ENCODE assay signal across 8 cellular contexts in the genomic region with DNA sequence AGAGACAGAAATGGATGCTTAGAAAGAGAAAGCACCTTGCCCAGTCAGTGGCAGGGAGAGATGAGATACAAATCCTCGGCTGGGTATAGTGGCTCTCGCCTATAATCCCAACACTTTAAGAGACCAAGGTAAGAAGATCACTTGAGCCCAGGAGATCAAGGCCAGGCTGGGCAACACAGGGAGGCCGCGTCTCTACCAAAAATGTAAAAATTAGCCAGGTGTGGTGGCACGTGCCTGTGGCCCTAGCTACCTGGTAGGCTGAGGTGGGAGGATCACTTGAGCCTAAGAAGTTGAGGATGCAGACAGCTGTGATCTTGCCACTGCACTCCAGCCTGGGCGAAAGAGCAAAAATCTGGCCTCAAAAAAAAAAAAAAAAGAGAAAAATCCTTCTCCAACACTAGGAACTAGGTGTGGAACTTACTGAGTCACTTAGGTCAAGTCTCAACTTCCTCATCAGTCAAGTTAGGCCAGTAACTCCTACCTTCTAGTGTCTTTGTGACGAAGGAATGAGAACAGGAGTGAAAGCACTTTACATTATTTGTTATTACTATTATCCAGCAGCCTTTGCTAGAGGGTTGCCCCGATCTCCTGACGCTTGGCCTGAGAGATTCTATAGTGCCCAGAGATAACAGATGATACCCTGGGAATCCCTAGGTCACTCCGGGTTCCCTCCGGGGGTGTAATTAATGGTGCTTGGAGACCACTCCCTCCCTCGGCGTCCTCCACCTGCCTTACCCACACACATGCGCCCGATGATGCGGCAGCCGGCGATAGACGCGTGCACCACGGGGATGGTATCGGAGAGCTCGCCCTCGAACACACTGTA. TPM values are rescaled to one million over a fixed set of nuclear protein-coding genes. Genes with fewer than 3 reads are reported as not detected.
DNase-seq lines count a peak whose midpoint lies in the region; ATAC-seq, FAIRE-seq and TF ChIP-seq lines count a peak whose summit lies in the region.

No MANE protein-coding gene starts in this region.

- H3K9me3 ChIP-seq in DND-41 (ENCODE audit: insufficient read depth, low read length, severe bottlenecking) (no peaks in the 10 kb centered on the region), keratinocyte (ENCODE audit: control insufficient read depth, low read depth, low read length) (no peaks in the 10 kb centered on the region), suprapubic skin (no peaks in the 10 kb centered on the region)

- H3K27ac ChIP-seq in DND-41 (ENCODE audit: low read length) (peak overlapping the region; percentile 55), keratinocyte (ENCODE audit: control insufficient read depth, insufficient read depth, low read length) (peak overlapping the region; percentile 85), suprapubic skin (peak overlapping the region; percentile 92)

- H2AFZ ChIP-seq in DND-41 (ENCODE audit: low read depth, low read length) (peak overlapping the region; percentile 82), keratinocyte (ENCODE audit: control insufficient read depth, low read length) (no peak overlapping the region)

- no peak for TF ChIP-seq CTCF in DND-41 (IDR thresholded peaks at IDR 0.05; ENCODE audit: borderline replicate concordance, extremely low read depth, low read length, poor library complexity, severe bottlenecking)
- no peak for TF ChIP-seq CTCF in keratinocyte (optimal IDR thresholded peaks at IDR 0.05 in 1 of 3, IDR thresholded peaks at IDR 0.05 in 1 of 3, conservative IDR thresholded peaks at IDR 0.05 in 1 of 3; ENCODE audit: extremely low read depth in 1 of 3, insufficient read depth in 2 of 3, low read length in 3 of 3)
- no peak for TF ChIP-seq CTCF in suprapubic skin (IDR thresholded peaks at IDR 0.05)

- H3K36me3 Mint-ChIP-seq in activated naive CD4-positive, alpha-beta T cell treated with anti-CD3 and anti-CD28 coated beads, Interleukin-2, amount 50 U/mL, for 24 hours: peaks cover 14% of the 10 kb centered on the region

- H3K27me3 ChIP-seq in DND-41 (ENCODE audit: insufficient read depth, low read length, poor library complexity): peaks cover 10% of the 10 kb centered on the region
- H3K27me3 ChIP-seq in keratinocyte (ENCODE audit: control insufficient read depth, extremely low read depth, insufficient read depth, low read length): no peaks in the 10 kb centered on the region
- H3K27me3 ChIP-seq in suprapubic skin: no peaks in the 10 kb centered on the region

- DNase-seq in DND-41 (peak; percentile 45), keratinocyte (ENCODE audit: low read depth, low spot score) (no peak), suprapubic skin (ENCODE audit: low spot score in 2 of 2) (no peak), NCI-H526 treated with DMSO at 0.1 percent for 48 hours (lab: John Stamatoyannopoulos, UW) (no peak), NCI-H2081 (lab: John Stamatoyannopoulos, UW) (no peak)

- peaks cover 2% of the 10 kb centered on the region for H3K9me1 ChIP-seq in keratinocyte (ENCODE audit: control insufficient read depth, extremely low read depth, insufficient read depth, low read length)

- peaks cover 30% of the 10 kb centered on the region for H3K4me1 Mint-ChIP-seq in activated naive CD4-positive, alpha-beta T cell treated with anti-CD3 and anti-CD28 coated beads, Interleukin-2, amount 50 U/mL, for 24 hours

- ATAC-seq in DND-41 (ENCODE audit: insufficient read depth, low read depth) (no peak; the same call in 2 of the 3 replicates), HG03175 (IDR thresholded peaks at IDR 0.05; ENCODE audit: unreplicated experiment) (peak; percentile 7), HG03045 (IDR thresholded peaks at IDR 0.05; ENCODE audit: unreplicated experiment) (no peak)

- dilution Hi-C loops in keratinocyte (cut with MboI; ENCODE audit: extremely low pct_ligation_motif_present, low sequenced_read_pairs): no loop called here

- H3K79me2 ChIP-seq in DND-41 (ENCODE audit: insufficient read depth, low read length): peaks cover 20% of the 10 kb centered on the region
- peaks cover 37% of the 10 kb centered on the region for H3K79me2 ChIP-seq in keratinocyte (ENCODE audit: control insufficient read depth, insufficient read depth, low read length)

- TF ChIP-seq POLR2A in suprapubic skin (IDR thresholded peaks at IDR 0.05): no peak

- peak overlapping the region; percentile 74 for H3K4me2 ChIP-seq in DND-41 (ENCODE audit: insufficient read depth, low read length)
- H3K4me2 ChIP-seq in keratinocyte (ENCODE audit: control insufficient read depth, extremely low read depth, insufficient read depth, low read depth, low read length): peak overlapping the region; percentile 63

- H4K20me1 ChIP-seq in DND-41 (ENCODE audit: insufficient read depth, low read length) (peaks cover 7% of the 10 kb centered on the region; the same call in 1 of the 2 replicates), keratinocyte (ENCODE audit: control insufficient read depth, extremely low read depth, insufficient read depth, low read length) (peaks cover 4% of the 10 kb centered on the region)

- peak overlapping the region; percentile 91 for H3K4me3 Mint-ChIP-seq in activated naive CD4-positive, alpha-beta T cell treated with anti-CD3 and anti-CD28 coated beads, Interleukin-2, amount 50 U/mL, for 24 hours

- no peak for FAIRE-seq in keratinocyte (lab: Jason Lieb, UNC)

- H3K36me3 ChIP-seq in DND-41 (ENCODE audit: insufficient read depth, low read length) (peaks cover 25% of the 10 kb centered on the region), keratinocyte (ENCODE audit: control insufficient read depth in 2 of 2, extremely low read depth in 1 of 2, insufficient read depth in 2 of 2, low read length in 2 of 2) (peaks cover 10 to 46% of the 10 kb centered on the region in 2 experiments), suprapubic skin (peaks cover 21% of the 10 kb centered on the region)

- H3K4me1 ChIP-seq in DND-41 (ENCODE audit: insufficient read depth, low read length) (peaks cover 22% of the 10 kb centered on the region), keratinocyte (ENCODE audit: control insufficient read depth, extremely low read depth, insufficient read depth, low read length) (peaks cover 36% of the 10 kb centered on the region), suprapubic skin (peaks cover 54% of the 10 kb centered on the region)

- no peaks in the 10 kb centered on the region for H3K9me3 Mint-ChIP-seq in activated naive CD4-positive, alpha-beta T cell treated with anti-CD3 and anti-CD28 coated beads, Interleukin-2, amount 50 U/mL, for 24 hours

- H3K4me3 ChIP-seq in DND-41 (ENCODE audit: low read depth in 1 of 2, low read length in 2 of 2): peak overlapping the region; percentile 53 to 66
- H3K4me3 ChIP-seq in keratinocyte (ENCODE audit: control insufficient read depth in 2 of 3, extremely low read depth in 1 of 3, insufficient read depth in 2 of 3, low read depth in 1 of 3, low read length in 3 of 3): peak overlapping the region; percentile 76 to 85 (median 80)
- peak overlapping the region; percentile 74 for H3K4me3 ChIP-seq in suprapubic skin

- no peaks in the 10 kb centered on the region for H3K27me3 Mint-ChIP-seq in activated naive CD4-positive, alpha-beta T cell treated with anti-CD3 and anti-CD28 coated beads, Interleukin-2, amount 50 U/mL, for 24 hours

- H3K9ac ChIP-seq in DND-41 (ENCODE audit: low read depth, low read length) (peak overlapping the region; percentile 77), keratinocyte (ENCODE audit: control insufficient read depth, extremely low read depth, insufficient read depth, low read length) (peak overlapping the region; percentile 85)

- peak overlapping the region; percentile 86 for H3K27ac Mint-ChIP-seq in activated naive CD4-positive, alpha-beta T cell treated with anti-CD3 and anti-CD28 coated beads, Interleukin-2, amount 50 U/mL, for 24 hours

- 43% methylated on average over 10 of the region's 24 CpGs for WGBS in suprapubic skin

- TF ChIP-seq EP300 in suprapubic skin (IDR thresholded peaks at IDR 0.05): no peak

RNA-seq across cellular contexts. Expression of gene EIF6, which starts 0.9 kb away (rescaled TPM):
- 206 to 285 TPM (median 283 TPM) in 3 replicates for polyA plus RNA-seq in keratinocyte
- 56.4 TPM for polyA plus RNA-seq in keratinocyte (2011; ENCODE audit: low read depth)
- polyA plus RNA-seq in keratinocyte (2011; cell fraction: cytosol; rRNA removed): 195 and 208 TPM in 2 replicates
- 221 and 270 TPM in 2 replicates for polyA plus RNA-seq in keratinocyte (2011; cell fraction: nucleus; rRNA removed)
- polyA plus RNA-seq in keratinocyte (2012; ENCODE audit: low replicate concordance): 232 and 273 TPM in 2 replicates
- polyA minus RNA-seq in keratinocyte: 189 to 430 TPM (median 235 TPM) in 3 replicates
- 195 TPM for polyA minus RNA-seq in keratinocyte (2011; cell fraction: cytosol; rRNA and poly(A)+ RNA removed)
- 48.1 and 50.7 TPM in 2 replicates for polyA minus RNA-seq in keratinocyte (2011; cell fraction: nucleus; rRNA and poly(A)+ RNA removed)
- 100 to 1,000 TPM; 111 to 229 (median 174) TPM for total RNA-seq in suprapubic skin

RNA-seq across cellular contexts. Expression of gene MMP24OS, which starts 5.7 kb away (rescaled TPM):
- 19.5 to 31.9 TPM (median 24.7 TPM) in 3 replicates for polyA plus RNA-seq in keratinocyte
- 19.8 TPM for polyA plus RNA-seq in keratinocyte (2011; ENCODE audit: low read depth)
- 24.9 and 48.3 TPM in 2 replicates for polyA plus RNA-seq in keratinocyte (2011; cell fraction: cytosol; rRNA removed)
- 19.7 and 29.9 TPM in 2 replicates for polyA plus RNA-seq in keratinocyte (2011; cell fraction: nucleus; rRNA removed)
- polyA plus RNA-seq in keratinocyte (2012; ENCODE audit: low replicate concordance): 38.8 and 70.6 TPM in 2 replicates
- polyA minus RNA-seq in keratinocyte: 14.7 to 45.1 TPM (median 22.5 TPM) in 3 replicates
- 108 TPM for polyA minus RNA-seq in keratinocyte (2011; cell fraction: cytosol; rRNA and poly(A)+ RNA removed)
- polyA minus RNA-seq in keratinocyte (2011; cell fraction: nucleus; rRNA and poly(A)+ RNA removed): 11.2 and 14.0 TPM in 2 replicates
- 10 to 100 TPM; 25.2 to 46.8 (median 35.2) TPM for total RNA-seq in suprapubic skin

RNA-seq across cellular contexts. Expression of gene FAM83C, which starts 8.6 kb away (rescaled TPM):
- 12.4 to 23.0 TPM (median 12.6 TPM) in 3 replicates for polyA plus RNA-seq in keratinocyte
- polyA plus RNA-seq in keratinocyte (2011; ENCODE audit: low read depth): 13.8 TPM
- 16.3 and 27.7 TPM in 2 replicates for polyA plus RNA-seq in keratinocyte (2011; cell fraction: cytosol; rRNA removed)
- polyA plus RNA-seq in keratinocyte (2011; cell fraction: nucleus; rRNA removed): 27.1 and 29.7 TPM in 2 replicates
- polyA plus RNA-seq in keratinocyte (2012; ENCODE audit: low replicate concordance): 18.4 and 33.5 TPM in 2 replicates
- 12.4 to 19.8 TPM (median 19.5 TPM) in 3 replicates for polyA minus RNA-seq in keratinocyte
- 31.1 TPM for polyA minus RNA-seq in keratinocyte (2011; cell fraction: cytosol; rRNA and poly(A)+ RNA removed)
- 17.6 and 20.9 TPM in 2 replicates for polyA minus RNA-seq in keratinocyte (2011; cell fraction: nucleus; rRNA and poly(A)+ RNA removed)
- total RNA-seq in suprapubic skin: 10 to 100 TPM; 29.3 to 68.8 (median 65.0) TPM

RNA-seq across cellular contexts. Expression of gene MMP24, which starts 57.2 kb away (rescaled TPM):
- 0.01 TPM in 2 of 3 replicates, not detected in the other for polyA plus RNA-seq in keratinocyte
- polyA plus RNA-seq in keratinocyte (2011; ENCODE audit: low read depth): not detected
- polyA plus RNA-seq in keratinocyte (2011; cell fraction: cytosol; rRNA removed): 0.04 TPM in 1 of 2 replicates, not detected in the other
- polyA plus RNA-seq in keratinocyte (2011; cell fraction: nucleus; rRNA removed): 0.04 TPM in 1 of 2 replicates, not detected in the other
- 0.13 and 0.35 TPM in 2 replicates for polyA plus RNA-seq in keratinocyte (2012; ENCODE audit: low replicate concordance)
- polyA minus RNA-seq in keratinocyte: 0.10 TPM in 1 of 3 replicates, not detected in the others
- polyA minus RNA-seq in keratinocyte (2011; cell fraction: cytosol; rRNA and poly(A)+ RNA removed): not detected
- polyA minus RNA-seq in keratinocyte (2011; cell fraction: nucleus; rRNA and poly(A)+ RNA removed): not detected in 2 replicates
- total RNA-seq in suprapubic skin: under 1 TPM in 3 of 4 donors, not detected in 1; 0.16 to 0.47 (median 0.44) TPM
